Comparison of ENCODE assay signal across 9 cellular contexts in the genomic region with DNA sequence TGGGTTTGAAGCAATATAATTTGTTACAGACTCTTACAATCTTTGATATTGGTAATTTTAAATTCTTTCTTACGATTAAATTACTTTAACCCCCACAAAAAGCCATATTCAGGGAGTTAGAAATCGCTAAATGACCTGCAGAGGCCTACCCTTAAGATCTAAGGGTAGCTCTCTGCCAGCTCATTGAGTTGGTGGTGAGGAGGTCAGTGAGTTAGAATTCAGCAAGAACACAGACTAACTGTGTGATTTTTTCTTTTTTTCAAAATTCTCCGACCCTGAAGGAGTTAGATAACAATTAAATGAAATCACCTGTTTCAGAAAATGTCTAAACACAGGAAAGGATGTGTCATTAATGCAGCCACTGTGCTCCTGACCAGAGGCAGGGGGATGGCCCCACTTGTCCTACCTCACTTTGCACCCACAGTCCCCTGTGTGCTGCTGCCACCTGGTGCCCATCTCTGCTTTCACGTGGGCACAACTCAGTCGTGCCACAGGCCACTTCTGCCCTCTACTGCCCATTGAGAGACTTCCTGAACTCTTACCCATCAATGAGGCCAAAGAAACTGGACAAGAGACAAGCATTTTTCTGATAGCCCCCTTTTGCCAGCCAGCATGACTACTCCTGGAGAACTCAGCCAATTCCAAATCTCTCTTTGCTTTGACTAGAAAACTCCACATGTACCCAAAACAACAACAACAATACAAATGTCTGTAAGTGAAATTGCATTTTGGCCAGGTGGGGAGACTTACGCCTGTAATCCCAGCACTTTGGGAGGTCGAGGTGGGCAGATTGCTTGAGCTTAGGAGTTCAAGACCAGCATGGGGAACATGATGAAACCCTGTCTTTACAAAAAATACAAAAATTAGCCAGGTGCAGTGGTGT. TPM values are rescaled to one million over a fixed set of nuclear protein-coding genes. Genes with fewer than 3 reads are reported as not detected.
A peak's percentile ranks its signal among the peaks of the same experiment; 100 is the strongest.
DNase-seq lines count a peak whose midpoint lies in the region; ATAC-seq and TF ChIP-seq lines count a peak whose summit lies in the region.
"Had no signal": no experiment of that assay in that cellular context is flagged by ENCODE, and none has a peak within 500 bp of the region (broad histone marks: within the 10 kb centered on the region; RNA-seq: fewer than 3 reads in every experiment).

No MANE protein-coding gene starts in this region.

- no peaks in the 10 kb centered on the region for H3K36me3 ChIP-seq in heart left ventricle

- peak overlapping the region; percentile 21 for H3K27ac Mint-ChIP-seq in activated naive CD8-positive, alpha-beta T cell treated with anti-CD3 and anti-CD28 coated beads for 36 hours

- peaks cover 17% of the 10 kb centered on the region for H3K4me1 Mint-ChIP-seq in activated naive CD8-positive, alpha-beta T cell treated with anti-CD3 and anti-CD28 coated beads for 36 hours

- TF ChIP-seq POLR2A in heart left ventricle (IDR thresholded peaks at IDR 0.05), result no peak

- intact Hi-C loops in heart left ventricle (cut with DNase I), result loop anchor here (1.0 to 10.0 kb wide), 11 partner anchors 33 to 729 kb away; a partner anchor contains a TSS

- ATAC-seq in heart left ventricle, result peak; percentile 79 to 91 (median 89)

- no peaks in the 10 kb centered on the region for H3K27me3 ChIP-seq in heart left ventricle

- H3K9me3 Mint-ChIP-seq in activated naive CD8-positive, alpha-beta T cell treated with anti-CD3 and anti-CD28 coated beads for 36 hours, result no peaks in the 10 kb centered on the region

- peak overlapping the region in 2 of 12 donors; percentile 80 to 85 for H3K27ac ChIP-seq in heart left ventricle

- no peaks in the 10 kb centered on the region for H3K27me3 Mint-ChIP-seq in activated naive CD8-positive, alpha-beta T cell treated with anti-CD3 and anti-CD28 coated beads for 36 hours

- DNase-seq in GM03348 (ENCODE audit: low spot score), result peak; percentile 89
- DNase-seq in HFF-Myc (ENCODE audit: extremely low read depth, low read depth), result peak; percentile 85
- DNase-seq in NCI-H1417 (lab: John Stamatoyannopoulos, UW), result peak; percentile 81 to 96 (median 95)
- peak; percentile 54 for DNase-seq in T follicular helper cell (ENCODE audit: low read depth)
- DNase-seq in activated naive CD8-positive, alpha-beta T cell treated with anti-CD3 and anti-CD28 coated beads for 36 hours, result peak; percentile 76
- peak; percentile 81 to 90 (median 86) for DNase-seq in heart left ventricle
- peak; percentile 81 for DNase-seq in renal cortical epithelial cell (ENCODE audit: low read depth)
- DNase-seq in HuH-7 (ENCODE audit: low spot score), result no peak

- TF ChIP-seq CTCF in HFF-Myc (IDR thresholded peaks at IDR 0.05; ENCODE audit: low read depth, low read length, missing control alignments), result peak; percentile 99
- peak; percentile 84 to 98 (median 90) for TF ChIP-seq CTCF in heart left ventricle (IDR thresholded peaks at IDR 0.05)

- no peak overlapping the region for H3K4me3 ChIP-seq in HFF-Myc (replicated peaks; ENCODE audit: low read depth, low read length)
- no peak overlapping the region for H3K4me3 ChIP-seq in heart left ventricle

- no peak overlapping the region for H3K4me3 Mint-ChIP-seq in activated naive CD8-positive, alpha-beta T cell treated with anti-CD3 and anti-CD28 coated beads for 36 hours

- H3K4me1 ChIP-seq in heart left ventricle, result peaks cover 0 to 48% (median 23%) of the 10 kb centered on the region in 12 donors

- H3K36me3 Mint-ChIP-seq in activated naive CD8-positive, alpha-beta T cell treated with anti-CD3 and anti-CD28 coated beads for 36 hours, result no peaks in the 10 kb centered on the region

- H3K9me3 ChIP-seq in heart left ventricle, result no peaks in the 10 kb centered on the region

- 49 to 56% (median 54%) methylated on average over 7 of the region's 7 CpGs for WGBS in heart left ventricle, 4 donors

RNA-seq across cellular contexts. Expression of a gene that starts 8.4 kb away (rescaled TPM):
- total RNA-seq in activated naive CD8-positive, alpha-beta T cell treated with anti-CD3 and anti-CD28 coated beads for 36 hours, result under 1 TPM; 0.78 to 0.80 TPM
- total RNA-seq in heart left ventricle (1 to 10 TPM in 1 of 9 donors, under 1 TPM in 6, not detected in 2; 0.31 to 1.8 (median 0.62) TPM), renal cortical epithelial cell (0.25 and 0.69 TPM in 2 replicates)
- polyA plus RNA-seq in heart left ventricle, result 1 to 10 TPM in 1 of 2 donors, under 1 TPM in 1; 0.29 to 1.3 TPM

RNA-seq across cellular contexts. Expression of a gene that starts 29.1 kb away (rescaled TPM):
- not detected for total RNA-seq in activated naive CD8-positive, alpha-beta T cell treated with anti-CD3 and anti-CD28 coated beads for 36 hours
- total RNA-seq in heart left ventricle, result not detected
- polyA plus RNA-seq in heart left ventricle, result under 1 TPM in 1 of 2 donors, not detected in 1; 0.27 TPM
- total RNA-seq in renal cortical epithelial cell, result not detected in 2 replicates

RNA-seq across cellular contexts. Expression of a gene that starts 33.8 kb away (rescaled TPM):
- total RNA-seq in activated naive CD8-positive, alpha-beta T cell treated with anti-CD3 and anti-CD28 coated beads for 36 hours, result 100 to 1,000 TPM; 463 to 489 TPM
- 100 to 1,000 TPM in 5 of 9 donors, 10 to 100 TPM in 4; 84.3 to 246 (median 131) TPM for total RNA-seq in heart left ventricle
- 100 to 1,000 TPM; 113 to 226 TPM for polyA plus RNA-seq in heart left ventricle
- total RNA-seq in renal cortical epithelial cell, result 526 and 548 TPM in 2 replicates

RNA-seq across cellular contexts. Expression of a gene that starts 53.9 kb away (rescaled TPM):
- under 1 TPM in 1 of 2 experiments, not detected in 1; 0.08 TPM for total RNA-seq in activated naive CD8-positive, alpha-beta T cell treated with anti-CD3 and anti-CD28 coated beads for 36 hours
- total RNA-seq in heart left ventricle (1 to 10 TPM in 1 of 9 donors, under 1 TPM in 3, not detected in 5; 0.10 to 4.8 (median 0.12) TPM), renal cortical epithelial cell (not detected in 2 replicates)
- polyA plus RNA-seq in heart left ventricle, result under 1 TPM in 1 of 2 donors, not detected in 1; 0.06 TPM
- total RNA-seq: mononuclear cell had no signal
